Comparison of ENCODE assay signal across 18 cellular contexts in genomic region chr12:105927553-105927952, GRCh38.
"Had no signal": no experiment of that assay in that cellular context is flagged by ENCODE, and none has a peak within 500 bp of the region (broad histone marks: within the 10 kb centered on the region; RNA-seq: fewer than 3 reads in every experiment).

No MANE protein-coding gene starts in this region.

- H3K27me3 ChIP-seq: esophagus squamous epithelium, neural progenitor cell, ovary, thyroid gland, upper lobe of left lung, uterus had no signal

- H3K9ac ChIP-seq: neural progenitor cell had no signal

- DNase-seq: effector memory CD4-positive, alpha-beta T cell; esophagus squamous epithelium; foreskin fibroblast; left colon; left ventricle myocardium superior; mesendoderm; naive thymus-derived CD8-positive, alpha-beta T cell; nucleus accumbens; ovary; right cardiac atrium; stimulated activated CD4-positive, alpha-beta T cell treated with anti-CD3 and anti-CD28 coated beads, Interleukin-12 subunit alpha, Interleukin-12 subunit beta, amount 100 ng/mL, for 4 hours; stimulated activated naive CD4-positive, alpha-beta T cell treated with Interleukin-2 at 50 U/mL for 16 hours; thyroid gland; upper lobe of left lung; uterus had no signal

- H3K27ac ChIP-seq: neural progenitor cell, ovary, thyroid gland, upper lobe of left lung, uterus had no signal

- H2AFZ ChIP-seq: neural progenitor cell had no signal

- H3K36me3 ChIP-seq: esophagus squamous epithelium, neural progenitor cell, ovary, thyroid gland, upper lobe of left lung, uterus had no signal

- H3K4me2 ChIP-seq: neural progenitor cell had no signal

- H3K9me3 ChIP-seq: esophagus squamous epithelium, ovary, thyroid gland, upper lobe of left lung, uterus had no signal

- FAIRE-seq: endometrium had no signal

- H3K4me3 ChIP-seq: esophagus squamous epithelium, lung, neural progenitor cell, ovary, thyroid gland, upper lobe of left lung, uterus had no signal

- ATAC-seq: left colon; left ventricle myocardium superior; naive thymus-derived CD8-positive, alpha-beta T cell; right cardiac atrium had no signal

- H3K4me1 ChIP-seq: thyroid gland, upper lobe of left lung, uterus had no signal
